19 cellular contexts compared by ENCODE assay signal in the genomic region with DNA sequence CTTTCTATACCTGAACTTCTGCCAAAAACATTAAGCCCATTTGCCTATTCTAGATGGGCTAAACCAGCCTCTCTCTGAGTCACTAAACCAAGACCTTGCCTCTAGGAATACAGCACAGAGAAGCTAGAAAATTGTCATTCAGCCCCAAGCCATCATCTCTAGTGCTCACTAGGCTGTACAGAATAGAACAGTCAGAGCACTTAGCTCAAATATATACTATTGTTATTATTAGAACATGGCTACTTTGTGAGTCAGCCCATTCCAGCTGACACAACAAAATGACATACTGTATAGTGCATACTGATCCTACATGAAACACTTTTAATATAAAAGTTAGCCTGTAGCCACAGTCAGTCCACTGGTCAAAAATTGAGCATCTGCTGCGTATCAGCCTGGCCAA.
A peak's percentile ranks its signal among the peaks of the same experiment; 100 is the strongest.
DNase-seq lines count a peak whose midpoint lies in the region; TF ChIP-seq lines count a peak whose summit lies in the region.
"Had no signal": no experiment of that assay in that cellular context is flagged by ENCODE, and none has a peak within 500 bp of the region (broad histone marks: within the 10 kb centered on the region; RNA-seq: fewer than 3 reads in every experiment).

No MANE protein-coding gene starts in this region.

- intact Hi-C loops in mammary epithelial cell (cut with micrococcal nuclease) (loop anchor here (2.0 kb wide), 1 partner anchor 46 kb away; no protein-coding TSS in a partner anchor), Calu3 (cut with micrococcal nuclease; ENCODE audit: unreplicated experiment) (no loop called here)
- intact Hi-C loops in activated CD4-positive, alpha-beta T cell treated with anti-CD3 and anti-CD28 coated beads, Interleukin-2, amount 10 ng/mL, durations not matched to agents 24 days and 14 days (cut with micrococcal nuclease), result no loop called here

- dilution Hi-C loops in mammary epithelial cell (cut with HindIII; ENCODE audit: low sequenced_read_pairs), result no loop called here

- no peak overlapping the region for H3K4me3 Mint-ChIP-seq in glutamatergic neuron (ENCODE audit: unreplicated experiment)
- no peak overlapping the region for H3K4me3 Mint-ChIP-seq in Calu3 (ENCODE audit: low read depth, unreplicated experiment)
- H3K4me3 Mint-ChIP-seq in activated CD4-positive, alpha-beta T cell treated with anti-CD3 and anti-CD28 coated beads, Interleukin-2, amount 10 ng/mL, durations not matched to agents 24 days and 14 days, result no peak overlapping the region
- H3K4me3 Mint-ChIP-seq: CD8-positive, alpha-beta memory T cell; GM23338 had no signal

- no peak overlapping the region for H3K4me2 ChIP-seq in mammary epithelial cell (ENCODE audit: insufficient read depth, low read depth, low read length)
- H3K4me2 ChIP-seq: BLaER1, GM23338, KMS-11 had no signal

- CTCF ChIA-PET in mammary epithelial cell (lab: Charles Lee; ENCODE audit: low non-redundant PET) (no interaction called here), Calu3 (lab: Charles Lee) (interaction anchor here (0.6 kb wide), 1 partner anchor 197 kb away, joined by 3 read pairs; no protein-coding TSS in a partner anchor)

- no peaks in the 10 kb centered on the region for H3K36me3 ChIP-seq in mammary epithelial cell (ENCODE audit: insufficient read depth, low read length)
- H3K36me3 ChIP-seq: BLaER1, MG63, Peyer's patch had no signal

- H3K79me2 ChIP-seq in mammary epithelial cell (ENCODE audit: insufficient read depth, low read length), result no peaks in the 10 kb centered on the region

- peaks cover 20% of the 10 kb centered on the region for H3K4me1 ChIP-seq in mammary epithelial cell (ENCODE audit: insufficient read depth, low read length)
- H3K4me1 ChIP-seq: BLaER1, Peyer's patch had no signal

- no peak overlapping the region for H3K27ac ChIP-seq in mammary epithelial cell (ENCODE audit: insufficient read depth, low read depth, low read length)
- H3K27ac ChIP-seq: BLaER1, KMS-11, Peyer's patch had no signal

- H3K4me3 ChIP-seq in mammary epithelial cell (replicated peaks in 1 of 3; ENCODE audit: insufficient read depth in 1 of 3, low read depth in 2 of 3, low read length in 3 of 3), result no peak overlapping the region
- H3K4me3 ChIP-seq: BLaER1, GM23338, MG63, Peyer's patch had no signal

- 90% methylated on average over 1 of the region's 1 CpG for WGBS in mammary epithelial cell (ENCODE audit: low coverage, missing lambda C conversion rate)

- H3K27me3 ChIP-seq in mammary epithelial cell (ENCODE audit: insufficient read depth, low read length), result no peaks in the 10 kb centered on the region
- H3K27me3 ChIP-seq: BLaER1, MG63, Peyer's patch had no signal

- H3K9ac ChIP-seq in mammary epithelial cell (ENCODE audit: insufficient read depth, low read length), result no peak overlapping the region
- H3K9ac ChIP-seq: BLaER1, KMS-11 had no signal

- TF ChIP-seq CTCF in mammary epithelial cell (conservative IDR thresholded peaks at IDR 0.05 in 1 of 2, IDR thresholded peaks at IDR 0.05 in 1 of 2; ENCODE audit: extremely low read depth in 1 of 2, insufficient read depth in 1 of 2, low read depth in 1 of 2, low read length in 2 of 2), result no peak
- no peak for TF ChIP-seq CTCF in glutamatergic neuron (IDR thresholded peaks at IDR 0.05; ENCODE audit: partially characterized antibody, unreplicated experiment)
- no peak for TF ChIP-seq CTCF in Calu3 (IDR thresholded peaks at IDR 0.05; ENCODE audit: unreplicated experiment)

- H3K9me3 Mint-ChIP-seq in glutamatergic neuron (ENCODE audit: unreplicated experiment), result no peaks in the 10 kb centered on the region
- H3K9me3 Mint-ChIP-seq in Calu3 (ENCODE audit: low read depth, unreplicated experiment), result peaks cover 3% of the 10 kb centered on the region
- no peaks in the 10 kb centered on the region for H3K9me3 Mint-ChIP-seq in activated CD4-positive, alpha-beta T cell treated with anti-CD3 and anti-CD28 coated beads, Interleukin-2, amount 10 ng/mL, durations not matched to agents 24 days and 14 days
- H3K9me3 Mint-ChIP-seq: GM23338 had no signal

- in situ Hi-C loops in mammary epithelial cell (cut with MboI; ENCODE audit: low sequenced_read_pairs in 2 of 2), result no loop called here

- H3K27me3 Mint-ChIP-seq in glutamatergic neuron (ENCODE audit: unreplicated experiment) (no peaks in the 10 kb centered on the region), Calu3 (ENCODE audit: unreplicated experiment) (no peaks in the 10 kb centered on the region)
- no peaks in the 10 kb centered on the region for H3K27me3 Mint-ChIP-seq in activated CD4-positive, alpha-beta T cell treated with anti-CD3 and anti-CD28 coated beads, Interleukin-2, amount 10 ng/mL, durations not matched to agents 24 days and 14 days
- H3K27me3 Mint-ChIP-seq: CD8-positive, alpha-beta memory T cell had no signal

- H3K4me1 Mint-ChIP-seq in glutamatergic neuron (ENCODE audit: low read depth, unreplicated experiment) (peaks cover 39% of the 10 kb centered on the region), Calu3 (ENCODE audit: low read depth, unreplicated experiment) (no peaks in the 10 kb centered on the region)
- H3K4me1 Mint-ChIP-seq in activated CD4-positive, alpha-beta T cell treated with anti-CD3 and anti-CD28 coated beads, Interleukin-2, amount 10 ng/mL, durations not matched to agents 24 days and 14 days, result no peaks in the 10 kb centered on the region
- H3K4me1 Mint-ChIP-seq: CD8-positive, alpha-beta memory T cell had no signal

- no peaks in the 10 kb centered on the region for H3K36me3 Mint-ChIP-seq in glutamatergic neuron (ENCODE audit: unreplicated experiment)
- no peaks in the 10 kb centered on the region for H3K36me3 Mint-ChIP-seq in Calu3 (ENCODE audit: insufficient read depth, unreplicated experiment)
- no peaks in the 10 kb centered on the region for H3K36me3 Mint-ChIP-seq in activated CD4-positive, alpha-beta T cell treated with anti-CD3 and anti-CD28 coated beads, Interleukin-2, amount 10 ng/mL, durations not matched to agents 24 days and 14 days (ENCODE audit: low read depth)
- H3K36me3 Mint-ChIP-seq: CD8-positive, alpha-beta memory T cell had no signal

- H3K9me3 ChIP-seq in mammary epithelial cell (replicated peaks; ENCODE audit: insufficient read depth, low read length), result no peaks in the 10 kb centered on the region
- H3K9me3 ChIP-seq: BLaER1, MG63, Peyer's patch had no signal

- no peaks in the 10 kb centered on the region for H4K20me1 ChIP-seq in mammary epithelial cell (ENCODE audit: insufficient read depth, low read length)
- H4K20me1 ChIP-seq: BLaER1 had no signal

- no peak overlapping the region for H2AFZ ChIP-seq in mammary epithelial cell (ENCODE audit: low read depth, low read length)
- H2AFZ ChIP-seq: GM23338 had no signal

- H3K27ac Mint-ChIP-seq in glutamatergic neuron (ENCODE audit: unreplicated experiment), result peak overlapping the region; percentile 96
- no peak overlapping the region for H3K27ac Mint-ChIP-seq in Calu3 (ENCODE audit: unreplicated experiment)
- H3K27ac Mint-ChIP-seq in activated CD4-positive, alpha-beta T cell treated with anti-CD3 and anti-CD28 coated beads, Interleukin-2, amount 10 ng/mL, durations not matched to agents 24 days and 14 days, result no peak overlapping the region
- H3K27ac Mint-ChIP-seq: CD8-positive, alpha-beta memory T cell; GM23338 had no signal

- BruUV-seq in mammary epithelial cell (replicated peaks; lab: Mats Ljungman, UMichigan), result no TSS peak
- BruUV-seq in Calu3 (replicated peaks; lab: Mats Ljungman, UMichigan), result no TSS peak

- DNase-seq in RKO (ENCODE audit: low spot score), result peak; percentile 1
- peak; percentile 29 for DNase-seq in mammary epithelial cell
- no peak for DNase-seq in glutamatergic neuron
- DNase-seq in smooth muscle cell of the brain vasculature (ENCODE audit: low read depth, low spot score), result peak; percentile 1
- no peak for DNase-seq in Calu3
- DNase-seq in activated CD4-positive, alpha-beta T cell treated with anti-CD3 and anti-CD28 coated beads, Interleukin-2, amount 10 ng/mL, durations not matched to agents 24 days and 14 days, result no peak
- no peak for DNase-seq in OCI-M1 (lab: John Stamatoyannopoulos, UW)
- DNase-seq: CD8-positive, alpha-beta memory T cell; DMS 273 treated with DMSO at 0.1 percent for 48 hours; MG63; NCI-H1105 treated with DMSO at 0.1 percent for 48 hours; NCI-H187 treated with DMSO at 0.1 percent for 48 hours; NCI-H446; NCI-H748 treated with DMSO at 0.1 percent for 48 hours; Peyer's patch; SHP77 treated with DMSO at 0.1 percent for 48 hours had no signal

Comparison
In these comparisons a context has a peak if more than half of its experiments do, and no peak if none do; other contexts are left out.
1. DNase-seq: peak in RKO (single experiment), mammary epithelial cell (single experiment) and smooth muscle cell of the brain vasculature (single experiment); none in glutamatergic neuron (single experiment), Calu3 (single experiment), activated CD4-positive, alpha-beta T cell treated with anti-CD3 and anti-CD28 coated beads, Interleukin-2, amount 10 ng/mL, durations not matched to agents 24 days and 14 days (single experiment) and OCI-M1 (single experiment).